8 cellular contexts compared by ENCODE assay signal in the genomic region with DNA sequence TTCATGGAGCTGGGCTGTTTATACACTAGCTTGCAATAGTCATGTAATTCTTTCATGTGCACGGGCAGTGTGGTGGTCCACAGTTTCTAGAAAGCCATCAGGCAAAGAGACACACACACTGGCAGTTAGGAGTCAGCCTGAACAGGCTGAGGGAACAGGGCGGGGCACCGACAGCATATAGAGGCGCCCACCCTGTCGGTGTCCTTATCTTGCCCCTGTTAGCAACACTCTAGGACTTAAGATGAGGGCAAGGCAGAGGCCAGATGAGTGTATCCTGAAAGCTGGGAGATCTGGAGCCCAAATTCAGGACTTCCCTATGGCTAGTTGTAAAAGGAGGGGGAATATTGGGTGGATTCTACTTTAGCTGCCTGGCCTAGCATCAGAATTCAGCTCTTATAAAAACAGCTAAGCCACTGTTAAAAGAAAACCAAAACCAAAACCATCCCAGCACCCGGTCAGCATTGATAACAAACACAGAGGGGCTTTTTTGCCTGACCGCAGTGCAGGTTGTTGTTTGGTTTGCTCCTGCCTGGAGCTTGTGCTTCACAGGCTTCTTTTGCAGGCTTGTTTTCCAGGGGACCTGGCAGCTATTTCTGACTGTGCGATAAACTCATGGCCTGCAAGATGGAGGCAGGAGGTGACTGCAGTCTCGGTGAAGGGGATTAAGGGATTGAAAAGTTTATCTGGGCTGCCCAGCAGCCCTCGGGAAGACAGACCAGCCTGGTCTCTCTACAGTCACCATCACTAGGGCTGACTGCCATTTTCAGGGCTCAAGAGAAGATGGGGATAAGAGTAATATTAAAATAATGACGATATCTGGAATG.
DNase-seq lines count a peak whose midpoint lies in the region; ATAC-seq, FAIRE-seq and TF ChIP-seq lines count a peak whose summit lies in the region.

No MANE protein-coding gene starts in this region.

- no peak overlapping the region for H3K9ac ChIP-seq in duodenal mucosa (ENCODE audit: low read depth in 1 of 2, low read length in 2 of 2)
- H3K9ac ChIP-seq in GM23248: no peak overlapping the region

- intact Hi-C loops in cardiac septum (cut with DNase I): loop anchor here (10.0 kb wide), 1 partner anchor 175 kb away; no protein-coding TSS in a partner anchor

- H3K9me2 ChIP-seq in GM23248 (ENCODE audit: insufficient read depth): no peaks in the 10 kb centered on the region

- H3K36me3 ChIP-seq in duodenal mucosa (ENCODE audit: control insufficient read depth in 1 of 2, insufficient read depth in 2 of 2, low read length in 2 of 2) (no peaks in the 10 kb centered on the region), GM23248 (ENCODE audit: low read depth) (no peaks in the 10 kb centered on the region)

- peak overlapping the region; percentile 20 for H3K27ac ChIP-seq in duodenal mucosa (ENCODE audit: low read depth, low read length)
- H3K27ac ChIP-seq in GM23248: no peak overlapping the region

- H3K4me1 ChIP-seq in duodenal mucosa (ENCODE audit: control insufficient read depth in 1 of 2, insufficient read depth in 2 of 2, low read length in 2 of 2) (peaks cover 8 to 10% of the 10 kb centered on the region in 2 donors), GM23248 (ENCODE audit: insufficient read depth) (no peaks in the 10 kb centered on the region)

- DNase-seq in GM12892 (ENCODE audit: insufficient read length) (no peak), NCI-H2196 (lab: John Stamatoyannopoulos, UW; ENCODE audit: unreplicated experiment) (no peak), epidermal melanocyte (ENCODE audit: insufficient read length, low spot score) (no peak), GM23248 (no peak), cardiac septum (ENCODE audit: low spot score) (no peak)

- H3K27me3 ChIP-seq in duodenal mucosa (ENCODE audit: control insufficient read depth in 1 of 2, insufficient read depth in 2 of 2, low read length in 2 of 2): no peaks in the 10 kb centered on the region
- H3K27me3 ChIP-seq in GM23248 (replicated peaks; ENCODE audit: insufficient read depth): no peaks in the 10 kb centered on the region

- no peak overlapping the region for H2AFZ ChIP-seq in GM23248

- no peak overlapping the region for H3K4me2 ChIP-seq in GM23248 (ENCODE audit: unreplicated experiment)

- in situ Hi-C loops in GM23248 (cut with MboI): no loop called here

- no peak for TF ChIP-seq POLR2A in GM12892 (IDR thresholded peaks at IDR 0.05; ENCODE audit: low read depth, low read length)

- H3K4me3 ChIP-seq in duodenal mucosa (ENCODE audit: low read depth in 1 of 2, low read length in 2 of 2) (peak overlapping the region in 1 of 2 donors; percentile 29), GM23248 (no peak overlapping the region)

- H3F3A ChIP-seq in GM23248 (ENCODE audit: insufficient read depth): no peaks in the 10 kb centered on the region

- 72 to 76% methylated on average over 11 of the region's 11 CpGs for WGBS in GM23248 (ENCODE audit: low coverage in 1 of 2, low lambda C conversion rate in 2 of 2, missing lambda C conversion rate in 2 of 2), 2 experiments

- peak; percentile 87 for FAIRE-seq in GM12892 (lab: Jason Lieb, UNC)

- no peaks in the 10 kb centered on the region for H4K20me1 ChIP-seq in GM23248 (ENCODE audit: insufficient read depth)

- no peaks in the 10 kb centered on the region for H3K79me2 ChIP-seq in GM23248 (ENCODE audit: insufficient read depth)

- ATAC-seq in GM19463 (IDR thresholded peaks at IDR 0.05; ENCODE audit: unreplicated experiment): peak; percentile 73
- peak; percentile 53 for ATAC-seq in HG03378 (IDR thresholded peaks at IDR 0.05; ENCODE audit: unreplicated experiment)

- no peaks in the 10 kb centered on the region for H3K9me3 ChIP-seq in duodenal mucosa (ENCODE audit: control insufficient read depth in 1 of 2, low read length in 2 of 2)
- no peaks in the 10 kb centered on the region for H3K9me3 ChIP-seq in GM23248 (ENCODE audit: low read depth)
